ENCODE assay signal across 8 cellular contexts in genomic region chr4:67332627-67333026, GRCh38.
DNase-seq lines count a peak whose midpoint lies in the region; ATAC-seq and TF ChIP-seq lines count a peak whose summit lies in the region.

No MANE protein-coding gene starts in this region.

- CTCF ChIA-PET in activated CD8-positive, alpha-beta memory T cell treated with anti-CD3 and anti-CD28 coated beads, Interleukin-2, amount 10 ng/mL, durations not matched to agents 7 days and 5 days (lab: Charles Lee) = interaction anchor here (1.0 kb wide), 1 partner anchor 9 kb away, joined by 5 read pairs; no protein-coding TSS in a partner anchor

- no peak overlapping the region for H3K27ac Mint-ChIP-seq in activated CD8-positive, alpha-beta memory T cell treated with anti-CD3 and anti-CD28 coated beads, Interleukin-2, amount 10 ng/mL, durations not matched to agents 7 days and 5 days

- no peak overlapping the region for H2AFZ ChIP-seq in hepatocyte

- no peaks in the 10 kb centered on the region for H3K9me3 Mint-ChIP-seq in activated CD8-positive, alpha-beta memory T cell treated with anti-CD3 and anti-CD28 coated beads, Interleukin-2, amount 10 ng/mL, durations not matched to agents 7 days and 5 days (ENCODE audit: low read depth)

- peak; percentile 1 for DNase-seq in Daoy (ENCODE audit: low read depth)
- peak; percentile 10 for DNase-seq in H4 (ENCODE audit: low spot score)
- peak; percentile 4 for DNase-seq in NCI-H460 (ENCODE audit: extremely low read depth, low read depth)
- DNase-seq in hepatocyte (ENCODE audit: low spot score) = peak; percentile 23
- no peak for DNase-seq in DMS153 (lab: John Stamatoyannopoulos, UW)
- no peak for DNase-seq in omental fat pad (ENCODE audit: low spot score)
- DNase-seq in Ammon's horn (ENCODE audit: low spot score) = no peak
- no peak for DNase-seq in activated CD8-positive, alpha-beta memory T cell treated with anti-CD3 and anti-CD28 coated beads, Interleukin-2, amount 10 ng/mL, durations not matched to agents 7 days and 5 days

- H3K4me1 Mint-ChIP-seq in activated CD8-positive, alpha-beta memory T cell treated with anti-CD3 and anti-CD28 coated beads, Interleukin-2, amount 10 ng/mL, durations not matched to agents 7 days and 5 days = no peaks in the 10 kb centered on the region

- peaks cover 7% of the 10 kb centered on the region for H3K27me3 ChIP-seq in hepatocyte

- no peak for ATAC-seq in omental fat pad (ENCODE audit: low FRiP score)
- ATAC-seq in activated CD8-positive, alpha-beta memory T cell treated with anti-CD3 and anti-CD28 coated beads, Interleukin-2, amount 10 ng/mL, durations not matched to agents 7 days and 5 days = no peak

- TF ChIP-seq CTCF in hepatocyte (IDR thresholded peaks at IDR 0.05; ENCODE audit: poor library complexity) = no peak
- no peak for TF ChIP-seq CTCF in omental fat pad (IDR thresholded peaks at IDR 0.05)

- no peak overlapping the region for H3K4me3 Mint-ChIP-seq in activated CD8-positive, alpha-beta memory T cell treated with anti-CD3 and anti-CD28 coated beads, Interleukin-2, amount 10 ng/mL, durations not matched to agents 7 days and 5 days

- H4K20me1 ChIP-seq in hepatocyte (ENCODE audit: insufficient read depth, poor library complexity, severe bottlenecking) = no peaks in the 10 kb centered on the region

- H3K4me1 ChIP-seq in hepatocyte (ENCODE audit: insufficient read depth) = no peaks in the 10 kb centered on the region

- H3K27ac ChIP-seq in hepatocyte = no peak overlapping the region

- no peak overlapping the region for H3K4me3 ChIP-seq in hepatocyte

- no peaks in the 10 kb centered on the region for H3K79me2 ChIP-seq in hepatocyte

- H3K9me2 ChIP-seq in hepatocyte (replicated peaks; ENCODE audit: insufficient read depth) = no peaks in the 10 kb centered on the region

- no peak overlapping the region for H3K4me2 ChIP-seq in hepatocyte

- peaks cover 17% of the 10 kb centered on the region for H3K27me3 Mint-ChIP-seq in activated CD8-positive, alpha-beta memory T cell treated with anti-CD3 and anti-CD28 coated beads, Interleukin-2, amount 10 ng/mL, durations not matched to agents 7 days and 5 days

- no peaks in the 10 kb centered on the region for H3K36me3 ChIP-seq in hepatocyte (replicated peaks; ENCODE audit: insufficient read depth, low read depth)

- H3K9me3 ChIP-seq in hepatocyte (ENCODE audit: low read depth) = no peaks in the 10 kb centered on the region

- 24% methylated on average over 4 of the region's 4 CpGs for WGBS in hepatocyte (ENCODE audit: low lambda C conversion rate, missing lambda C conversion rate)

- H3K36me3 Mint-ChIP-seq in activated CD8-positive, alpha-beta memory T cell treated with anti-CD3 and anti-CD28 coated beads, Interleukin-2, amount 10 ng/mL, durations not matched to agents 7 days and 5 days = no peaks in the 10 kb centered on the region

Comparison
In these comparisons a context has a peak if more than half of its experiments do, and no peak if none do; other contexts are left out.
1. DNase-seq: peak in Daoy (single experiment), H4 (single experiment), NCI-H460 (single experiment) and hepatocyte (single experiment); none in DMS153 (single experiment), omental fat pad (single experiment), Ammon's horn (single experiment) and activated CD8-positive, alpha-beta memory T cell treated with anti-CD3 and anti-CD28 coated beads, Interleukin-2, amount 10 ng/mL, durations not matched to agents 7 days and 5 days (single experiment).